Comparison of ENCODE assay signal across 8 cellular contexts in genomic region chr12:118016424-118017264, GRCh38. TPM values are rescaled to one million over a fixed set of nuclear protein-coding genes. Genes with fewer than 3 reads are reported as not detected.
DNase-seq lines count a peak whose midpoint lies in the region; ATAC-seq and TF ChIP-seq lines count a peak whose summit lies in the region.

TSS of gene RFC5 (plus strand) at chr12:118016703. CDS start at chr12:118016828, 125 bp downstream.

- peaks cover 2% of the 10 kb centered on the region for H3K9me3 Mint-ChIP-seq in activated B cell treated with CpG ODN at 0.5 μM for 24 hours

- peaks cover 33% of the 10 kb centered on the region for H3K36me3 Mint-ChIP-seq in activated B cell treated with CpG ODN at 0.5 μM for 24 hours (ENCODE audit: low read depth)

- ATAC-seq in GM19025 (IDR thresholded peaks at IDR 0.05; ENCODE audit: low read depth, unreplicated experiment) (peak; percentile 98), HG03280 (IDR thresholded peaks at IDR 0.05; ENCODE audit: unreplicated experiment) (peak; percentile 99), activated B cell treated with CpG ODN at 0.5 μM for 24 hours (ENCODE audit: low read depth) (peak; percentile 97)

- no peaks in the 10 kb centered on the region for H3K27me3 Mint-ChIP-seq in activated B cell treated with CpG ODN at 0.5 μM for 24 hours

- H3K4me3 Mint-ChIP-seq in activated B cell treated with CpG ODN at 0.5 μM for 24 hours, result peak within 1 kb of the TSS; percentile 89

- H3K4me1 Mint-ChIP-seq in activated B cell treated with CpG ODN at 0.5 μM for 24 hours, result peaks cover 20% of the 10 kb centered on the region

- intact Hi-C loops in activated B cell treated with CpG ODN at 0.5 μM for 24 hours (cut with micrococcal nuclease), result loop anchor here (1.0 to 10.0 kb wide), 8 partner anchors 45 to 1858 kb away; partner anchors contain the start of genes CIT, HRK, PEBP1 and SUDS3

- DNase-seq in AG09319 (ENCODE audit: extremely low read depth, low read depth) (peak; percentile 93), NCI-H345 treated with DMSO at 0.1 percent for 48 hours (lab: John Stamatoyannopoulos, UW; ENCODE audit: unreplicated experiment) (peak; percentile 98), activated B cell treated with CpG ODN at 0.5 μM for 24 hours (peak; percentile 97), inferior parietal cortex (ENCODE audit: extremely low spot score) (peak; percentile 98)
- DNase-seq in central memory CD4-positive, alpha-beta T cell, result peak; percentile 95
- peak; percentile 94 to 96 for DNase-seq in stimulated activated CD4-positive, alpha-beta T cell treated with anti-CD3 and anti-CD28 coated beads, Interleukin-12 subunit alpha, Interleukin-12 subunit beta, amount 100 ng/mL, for 24 hours (ENCODE audit: low read depth in 2 of 2)

- TF ChIP-seq CTCF in AG09319 (IDR thresholded peaks at IDR 0.05; ENCODE audit: low read depth, low read length), result no peak; the same call in 1 of the 2 replicates
- TF ChIP-seq CTCF in activated B cell treated with CpG ODN at 0.5 μM for 24 hours (IDR thresholded peaks at IDR 0.05), result no peak

- peak within 1 kb of the TSS; percentile 76 for H3K27ac Mint-ChIP-seq in activated B cell treated with CpG ODN at 0.5 μM for 24 hours

- POLR2A ChIA-PET in activated B cell treated with CpG ODN at 0.5 μM for 24 hours (lab: Charles Lee), result interaction anchor here (0.6 to 1.2 kb wide), 8 partner anchors 29 to 1074 kb away, joined by 3 to 6 read pairs (median 4); partner anchors contain the start of genes PEBP1 and WSB2

- CTCF ChIA-PET in activated B cell treated with CpG ODN at 0.5 μM for 24 hours (lab: Charles Lee), result interaction anchor here (0.6 kb wide), 1 partner anchor 124 kb away, joined by 5 read pairs; no protein-coding TSS in a partner anchor

RNA-seq across cellular contexts. Expression of gene RFC5, which starts in this region (rescaled TPM):
- 17.5 and 20.1 TPM in 2 replicates for total RNA-seq in activated B cell treated with CpG ODN at 0.5 μM for 24 hours

Comparison
In these comparisons a context has a peak if more than half of its experiments do, and no peak if none do; other contexts are left out.
1. Peak in every context shown above with its lines: DNase-seq and ATAC-seq.